Comparison of ENCODE assay signal across 22 cellular contexts in genomic region chr1:178619523-178619922, GRCh38.
"Had no signal": no experiment of that assay in that cellular context is flagged by ENCODE, and none has a peak within 500 bp of the region (broad histone marks: within the 10 kb centered on the region; RNA-seq: fewer than 3 reads in every experiment).

No MANE protein-coding gene starts in this region.

- H3K4me3 ChIP-seq: body of pancreas, skin epidermis, suprapubic skin, upper lobe of left lung had no signal

- H3K27me3 ChIP-seq: body of pancreas, suprapubic skin, upper lobe of left lung had no signal

- H3K36me3 Mint-ChIP-seq: activated naive CD8-positive, alpha-beta T cell had no signal

- H3K9me3 Mint-ChIP-seq: activated CD4-positive, alpha-beta T cell treated with anti-CD3 and anti-CD28 coated beads, Interleukin-2, amount 10 ng/mL, durations not matched to agents 24 days and 14 days; activated T-cell treated with anti-CD3 and anti-CD28 coated beads, Interleukin-2, amount 50 U/mL, for 72 hours had no signal

- ATAC-seq: activated CD8-positive, alpha-beta T cell treated with anti-CD3 and anti-CD28 coated beads, Interleukin-2, amount 10 ng/mL, durations not matched to agents 7 days and 5 days; activated T-cell treated with anti-CD3 and anti-CD28 coated beads, Interleukin-2, amount 50 U/mL, for 72 hours; body of pancreas; right cardiac atrium; stimulated activated naive CD8-positive, alpha-beta T cell treated with anti-CD3 and anti-CD28 coated beads, Interleukin-15, Interleukin-2, amounts not matched to agents 100 U/mL and 50 U/mL, for 24 hours had no signal

- H3K27ac ChIP-seq: body of pancreas, skin epidermis, suprapubic skin, upper lobe of left lung had no signal

- H3K36me3 ChIP-seq: suprapubic skin, upper lobe of left lung had no signal

- H3K4me1 Mint-ChIP-seq: activated CD4-positive, alpha-beta T cell treated with anti-CD3 and anti-CD28 coated beads, Interleukin-2, amount 10 ng/mL, durations not matched to agents 24 days and 14 days; central memory CD8-positive, alpha-beta T cell; nephron had no signal

- H3K27me3 Mint-ChIP-seq: activated CD4-positive, alpha-beta T cell treated with anti-CD3 and anti-CD28 coated beads, Interleukin-2, amount 10 ng/mL, durations not matched to agents 24 days and 14 days had no signal

- H3K4me1 ChIP-seq: body of pancreas, suprapubic skin, upper lobe of left lung had no signal

- H3K4me3 Mint-ChIP-seq: activated CD4-positive, alpha-beta T cell treated with anti-CD3 and anti-CD28 coated beads, Interleukin-2, amount 10 ng/mL, durations not matched to agents 24 days and 14 days; activated CD8-positive, alpha-beta T cell treated with anti-CD3 and anti-CD28 coated beads, Interleukin-2, amount 10 ng/mL, durations not matched to agents 7 days and 5 days; activated naive CD8-positive, alpha-beta T cell; activated T-cell treated with anti-CD3 and anti-CD28 coated beads, Interleukin-2, amount 50 U/mL, for 72 hours; central memory CD8-positive, alpha-beta T cell; nephron had no signal

- DNase-seq: activated CD4-positive, alpha-beta T cell treated with anti-CD3 and anti-CD28 coated beads, Interleukin-2, amount 10 ng/mL, durations not matched to agents 24 days and 14 days; activated CD4-positive, CD25-positive, alpha-beta regulatory T cell; activated CD8-positive, alpha-beta memory T cell treated with anti-CD3 and anti-CD28 coated beads, Interleukin-2, amount 50 U/mL, for 4 hours; activated CD8-positive, alpha-beta T cell treated with anti-CD3 and anti-CD28 coated beads, Interleukin-2, amount 10 ng/mL, durations not matched to agents 7 days and 5 days; activated gamma-delta T cell treated with Interleukin-2 at 50 U/mL for 16 hours; activated T-cell treated with anti-CD3 and anti-CD28 coated beads, Interleukin-2, amount 50 U/mL, for 72 hours; amniotic stem cell; body of pancreas; cortex of kidney; effector CD4-positive, alpha-beta T cell; foreskin fibroblast; occipital lobe; right cardiac atrium; stimulated activated CD4-positive, alpha-beta T cell treated with anti-CD3 and anti-CD28 coated beads, Interleukin-4, amount 100 ng/mL, for 24 hours; stimulated activated naive CD8-positive, alpha-beta T cell treated with anti-CD3 and anti-CD28 coated beads, Interleukin-15, Interleukin-2, amounts not matched to agents 100 U/mL and 50 U/mL, for 24 hours; SW 1271; upper lobe of left lung had no signal

- H3K27ac Mint-ChIP-seq: activated CD4-positive, alpha-beta T cell treated with anti-CD3 and anti-CD28 coated beads, Interleukin-2, amount 10 ng/mL, durations not matched to agents 24 days and 14 days; activated CD8-positive, alpha-beta T cell treated with anti-CD3 and anti-CD28 coated beads, Interleukin-2, amount 10 ng/mL, durations not matched to agents 7 days and 5 days; activated naive CD8-positive, alpha-beta T cell; activated T-cell treated with anti-CD3 and anti-CD28 coated beads, Interleukin-2, amount 50 U/mL, for 72 hours had no signal

- H3K9me3 ChIP-seq: body of pancreas, suprapubic skin, upper lobe of left lung had no signal
